1 cellular context compared by ENCODE assay signal in genomic region chr5:76402880-76403712, GRCh38.
A peak's percentile ranks its signal among the peaks of the same experiment; 100 is the strongest.
TF ChIP-seq lines count a peak whose summit lies in the region.

Gene IQGAP2 (plus strand): TSS chr5:76403285. CDS start chr5:76403546, 261 bp downstream.

TF ChIP-seq in HepG2, 621 proteins besides CTCF, POLR2A, EP300 and RAD21 (continued from another document and continues in another):
- no peak for TF ChIP-seq ZNF318 (CRISPR knock-in tag; IDR thresholded peaks at IDR 0.05)
- TF ChIP-seq THAP9 (CRISPR knock-in tag; IDR thresholded peaks at IDR 0.05; ENCODE audit: borderline replicate concordance) = no peak
- peak; percentile 93 for TF ChIP-seq KDM2A (CRISPR knock-in tag; IDR thresholded peaks at IDR 0.05; ENCODE audit: borderline replicate concordance, low read depth)
- peak; percentile 62; the same call in 1 of the 2 replicates for TF ChIP-seq HMG20B (CRISPR knock-in tag; conservative IDR thresholded peaks at IDR 0.05)
- no peak for TF ChIP-seq ZNF605 (CRISPR knock-in tag; IDR thresholded peaks at IDR 0.05)
- TF ChIP-seq ZNF737 (CRISPR knock-in tag; IDR thresholded peaks at IDR 0.05; ENCODE audit: borderline replicate concordance) = no peak
- TF ChIP-seq ZFP36L2 (CRISPR knock-in tag; IDR thresholded peaks at IDR 0.05) = no peak
- peak; percentile 83 for TF ChIP-seq GATAD2A (CRISPR knock-in tag; IDR thresholded peaks at IDR 0.05)
- peak; percentile 95 for TF ChIP-seq ZNF691 (CRISPR knock-in tag; IDR thresholded peaks at IDR 0.05; ENCODE audit: borderline replicate concordance, low read depth)
- peak; percentile 48; the same call in 1 of the 2 replicates for TF ChIP-seq ZSCAN21 (CRISPR knock-in tag; IDR thresholded peaks at IDR 0.05; ENCODE audit: borderline replicate concordance)
- TF ChIP-seq KMT2A (CRISPR knock-in tag; IDR thresholded peaks at IDR 0.05) = peak; percentile 90
- TF ChIP-seq ZBTB8A (CRISPR knock-in tag; IDR thresholded peaks at IDR 0.05; ENCODE audit: borderline replicate concordance, low read depth) = no peak
- TF ChIP-seq POLR2AphosphoS5 (IDR thresholded peaks at IDR 0.05; ENCODE audit: low read depth, low read length) = peak; percentile 59
- TF ChIP-seq SNRNP70 (IDR thresholded peaks at IDR 0.05; ENCODE audit: low read depth, low read length) = no peak
- TF ChIP-seq ATF7 (IDR thresholded peaks at IDR 0.05) = no peak
- no peak for TF ChIP-seq ATF7 (CRISPR knock-in tag; IDR thresholded peaks at IDR 0.05)
- TF ChIP-seq BRF2 (CRISPR knock-in tag; IDR thresholded peaks at IDR 0.05) = 0 out of 2 replicates have a peak, but pooled peaks have one; percentile 27
- no peak for TF ChIP-seq NCOA1 (CRISPR knock-in tag; IDR thresholded peaks at IDR 0.05)
- TF ChIP-seq ZBTB34 (CRISPR knock-in tag; IDR thresholded peaks at IDR 0.05) = no peak
- no peak for TF ChIP-seq TBX3 (IDR thresholded peaks at IDR 0.05; ENCODE audit: borderline replicate concordance)
- TF ChIP-seq CHCHD3 (CRISPR knock-in tag; IDR thresholded peaks at IDR 0.05) = no peak
- no peak for TF ChIP-seq ZBTB37 (CRISPR knock-in tag; IDR thresholded peaks at IDR 0.05)
- no peak for TF ChIP-seq RBM39 (IDR thresholded peaks at IDR 0.05; ENCODE audit: low read depth, low read length, poor library complexity, severe bottlenecking)
- peak; percentile 62 for TF ChIP-seq ZMYM3 (CRISPR knock-in tag; IDR thresholded peaks at IDR 0.05)
- no peak for TF ChIP-seq TAF15 (IDR thresholded peaks at IDR 0.05; ENCODE audit: low read depth, low read length, poor library complexity, severe bottlenecking)
- TF ChIP-seq ZBTB4 (CRISPR knock-in tag; IDR thresholded peaks at IDR 0.05; ENCODE audit: borderline replicate concordance) = no peak
- no peak for TF ChIP-seq ZFP1 (CRISPR knock-in tag; IDR thresholded peaks at IDR 0.05)
- TF ChIP-seq ZNF205 (CRISPR knock-in tag; IDR thresholded peaks at IDR 0.05) = no peak
- TF ChIP-seq ZNF142 (CRISPR knock-in tag; IDR thresholded peaks at IDR 0.05) = no peak
- peak; percentile 45 for TF ChIP-seq TOPORS (CRISPR knock-in tag; IDR thresholded peaks at IDR 0.05)
